1 cellular context compared by ENCODE assay signal in genomic region chr15:90401499-90401898, GRCh38.
TF ChIP-seq lines count a peak whose summit lies in the region.

No MANE protein-coding gene starts in this region.

TF ChIP-seq in HepG2, 621 proteins besides CTCF, POLR2A, EP300 and RAD21:
- TF ChIP-seq CHCHD3 (CRISPR knock-in tag; IDR thresholded peaks at IDR 0.05) (no peak), ZMYM4 (CRISPR knock-in tag; IDR thresholded peaks at IDR 0.05) (no peak), SMARCC2 (IDR thresholded peaks at IDR 0.05) (no peak), SRY (CRISPR knock-in tag; IDR thresholded peaks at IDR 0.05) (no peak), RBM39 (IDR thresholded peaks at IDR 0.05; ENCODE audit: low read depth, low read length, poor library complexity, severe bottlenecking) (no peak), ZNF484 (CRISPR knock-in tag; IDR thresholded peaks at IDR 0.05; ENCODE audit: borderline replicate concordance, low read depth) (no peak), TFE3 (CRISPR knock-in tag; IDR thresholded peaks at IDR 0.05) (no peak), ZNF761 (CRISPR knock-in tag; conservative IDR thresholded peaks at IDR 0.05) (no peak), ZNF703 (CRISPR knock-in tag; IDR thresholded peaks at IDR 0.05; ENCODE audit: borderline replicate concordance) (no peak), PATZ1 (CRISPR knock-in tag; IDR thresholded peaks at IDR 0.05) (no peak), HINFP (CRISPR knock-in tag; IDR thresholded peaks at IDR 0.05; ENCODE audit: low read depth) (no peak), FOXC1 (CRISPR knock-in tag; IDR thresholded peaks at IDR 0.05; ENCODE audit: borderline replicate concordance) (no peak), KMT2A (CRISPR knock-in tag; IDR thresholded peaks at IDR 0.05) (no peak), ISX (CRISPR knock-in tag; conservative IDR thresholded peaks at IDR 0.05) (no peak), ZHX1 (CRISPR knock-in tag; IDR thresholded peaks at IDR 0.05; ENCODE audit: low read depth) (no peak), NKX3-1 (CRISPR knock-in tag; IDR thresholded peaks at IDR 0.05) (no peak), FLYWCH1 (CRISPR knock-in tag; IDR thresholded peaks at IDR 0.05) (no peak), ZNF75D (CRISPR knock-in tag; IDR thresholded peaks at IDR 0.05; ENCODE audit: borderline replicate concordance) (no peak), MLX (CRISPR knock-in tag; IDR thresholded peaks at IDR 0.05) (no peak), ARNT (IDR thresholded peaks at IDR 0.05) (no peak)
TF ChIP-seq in HepG2: peak in this region for 0.
